In genomic region chr17:50950002-50950877, GRCh38 we compare ENCODE assay signal across 8 cellular contexts.
DNase-seq lines count a peak whose midpoint lies in the region; ATAC-seq lines count a peak whose summit lies in the region.

No MANE protein-coding gene starts in this region.

- H3K27me3 Mint-ChIP-seq in activated CD4-positive, alpha-beta memory T cell treated with anti-CD3 and anti-CD28 coated beads for 36 hours, result no peaks in the 10 kb centered on the region

- intact Hi-C loops in activated CD4-positive, alpha-beta memory T cell treated with anti-CD3 and anti-CD28 coated beads for 36 hours (cut with micrococcal nuclease), result loop anchor here (1.0 to 10.0 kb wide), 2 partner anchors 98 to 405 kb away; partner anchors contain the start of gene SPATA20

- CTCF ChIA-PET in activated CD4-positive, alpha-beta memory T cell treated with anti-CD3 and anti-CD28 coated beads for 36 hours (lab: Charles Lee), result interaction anchor here (0.7 to 12.9 kb wide), 12 partner anchors 9 to 432 kb away, joined by 3 to 153 read pairs (median 4); partner anchors contain the start of gene TOB1

- no peaks in the 10 kb centered on the region for H3K36me3 ChIP-seq in effector memory CD4-positive, alpha-beta T cell (ENCODE audit: control insufficient read depth, insufficient read depth, low read length)

- no peaks in the 10 kb centered on the region for H3K36me3 Mint-ChIP-seq in activated CD4-positive, alpha-beta memory T cell treated with anti-CD3 and anti-CD28 coated beads for 36 hours

- no peak overlapping the region for H3K4me3 ChIP-seq in effector memory CD4-positive, alpha-beta T cell (ENCODE audit: insufficient read depth, low read depth, low read length, poor library complexity, severe bottlenecking)

- H3K4me1 Mint-ChIP-seq in activated CD4-positive, alpha-beta memory T cell treated with anti-CD3 and anti-CD28 coated beads for 36 hours (ENCODE audit: low read depth), result peaks cover 10% of the 10 kb centered on the region

- POLR2A ChIA-PET in activated CD4-positive, alpha-beta memory T cell treated with anti-CD3 and anti-CD28 coated beads for 36 hours (lab: Charles Lee), result interaction anchor here (3.4 kb wide), 1 partner anchor 84 kb away, joined by 27 read pairs; the partner anchor contains the start of gene TOB1

- no peaks in the 10 kb centered on the region for H3K9me3 ChIP-seq in effector memory CD4-positive, alpha-beta T cell (ENCODE audit: control insufficient read depth, low read length)

- H3K4me1 ChIP-seq in effector memory CD4-positive, alpha-beta T cell (ENCODE audit: control insufficient read depth, insufficient read depth, low read length, poor library complexity, severe bottlenecking), result peaks cover under 1% of the 10 kb centered on the region

- H3K27ac Mint-ChIP-seq in activated CD4-positive, alpha-beta memory T cell treated with anti-CD3 and anti-CD28 coated beads for 36 hours, result no peak overlapping the region

- no peak overlapping the region for H3K4me3 Mint-ChIP-seq in activated CD4-positive, alpha-beta memory T cell treated with anti-CD3 and anti-CD28 coated beads for 36 hours

- peak; percentile 40 for DNase-seq in COLO829 (ENCODE audit: low spot score)
- DNase-seq in NCI-H526 (lab: John Stamatoyannopoulos, UW), result peak; percentile 71 to 87
- peak; percentile 72 for DNase-seq in activated CD4-positive, alpha-beta memory T cell treated with anti-CD3 and anti-CD28 coated beads for 36 hours
- DNase-seq in effector memory CD4-positive, alpha-beta T cell, result peak; percentile 14 to 34 (median 29)
- peak; percentile 89 for DNase-seq in medulla oblongata (ENCODE audit: extremely low spot score)
- peak in 2 of 3 experiments; percentile 13 to 42 for DNase-seq in stimulated activated CD4-positive, alpha-beta T cell treated with anti-CD3 and anti-CD28 coated beads, TNF-alpha, amount 100 ng/mL, for 24 hours (ENCODE audit: low read depth in 3 of 3)

- no peaks in the 10 kb centered on the region for H3K27me3 ChIP-seq in effector memory CD4-positive, alpha-beta T cell (replicated peaks; ENCODE audit: control insufficient read depth, insufficient read depth, low read length, poor library complexity, severe bottlenecking)

- ATAC-seq in HG02588 (IDR thresholded peaks at IDR 0.05; ENCODE audit: unreplicated experiment) (peak; percentile 65), HG03442 (IDR thresholded peaks at IDR 0.05; ENCODE audit: unreplicated experiment) (no peak)

- H3K9me3 Mint-ChIP-seq in activated CD4-positive, alpha-beta memory T cell treated with anti-CD3 and anti-CD28 coated beads for 36 hours, result no peaks in the 10 kb centered on the region

- H3K27ac ChIP-seq in effector memory CD4-positive, alpha-beta T cell (ENCODE audit: insufficient read depth, low read length, poor library complexity, severe bottlenecking), result no peak overlapping the region

Comparison
In these comparisons a context has a peak if more than half of its experiments do, and no peak if none do; other contexts are left out.
1. DNase-seq: peak in every context shown above with its lines; median percentile 89 in medulla oblongata; 79 in NCI-H526; 72 in activated CD4-positive, alpha-beta memory T cell treated with anti-CD3 and anti-CD28 coated beads for 36 hours; 40 in COLO829; 29 in effector memory CD4-positive, alpha-beta T cell; 28 in stimulated activated CD4-positive, alpha-beta T cell treated with anti-CD3 and anti-CD28 coated beads, TNF-alpha, amount 100 ng/mL, for 24 hours.